In genomic region chr16:86447228-86447627, GRCh38 we compare ENCODE assay signal across 30 cellular contexts.
"Had no signal": no experiment of that assay in that cellular context is flagged by ENCODE, and none has a peak within 500 bp of the region (broad histone marks: within the 10 kb centered on the region; RNA-seq: fewer than 3 reads in every experiment).

No MANE protein-coding gene starts in this region.

- H3K36me3 ChIP-seq: neural progenitor cell, ovary, spleen, thoracic aorta, thyroid gland, tibial nerve, upper lobe of left lung, vagina had no signal

- H3K9me3 Mint-ChIP-seq: naive thymus-derived CD4-positive, alpha-beta T cell; natural killer cell; neural progenitor cell; stimulated activated memory B cell treated with anti-CD40 and anti-IgM and Interleukin-4, amounts not matched to agents 10 μg/mL and 1 μg/mL and 100 μg/mL, for 72 hours had no signal

- H2AFZ ChIP-seq: neural progenitor cell, parathyroid adenoma had no signal

- H3K27me3 ChIP-seq: neural progenitor cell, ovary, thyroid gland, upper lobe of left lung, vagina had no signal

- DNase-seq: naive thymus-derived CD4-positive, alpha-beta T cell; natural killer cell; occipital lobe; ovary; psoas muscle; right cardiac atrium; stimulated activated CD4-positive, alpha-beta T cell treated with anti-CD3 and anti-CD28 coated beads, Interleukin-12 subunit alpha, Interleukin-12 subunit beta, amount 100 ng/mL, for 4 hours; stimulated activated CD4-positive, alpha-beta T cell treated with anti-CD3 and anti-CD28 coated beads, Interleukin-1b, Interleukin-23, amount 100 ng/mL, for 48 hours; stimulated activated CD4-positive, alpha-beta T cell treated with anti-CD3 and anti-CD28 coated beads, Interleukin-4, amount 100 ng/mL, for 1 hour; stimulated activated CD4-positive, alpha-beta T cell treated with anti-CD3 and anti-CD28 coated beads, Interleukin-4, amount 100 ng/mL, for 4 hours; stimulated activated CD8-positive, alpha-beta memory T cell treated with anti-CD3 and anti-CD28 coated beads, Interleukin-4, amount 100 ng/mL, for 48 hours; stimulated activated naive CD4-positive, alpha-beta T cell; stimulated activated naive CD8-positive, alpha-beta T cell treated with anti-CD3 and anti-CD28 coated beads, Interleukin-15, amount 100 ng/mL, for 72 hours; stimulated activated naive CD8-positive, alpha-beta T cell treated with anti-CD3 and anti-CD28 coated beads, Interleukin-15, Interleukin-2, amounts not matched to agents 100 U/mL and 50 U/mL, for 24 hours; thyroid gland; trophoblast cell; upper lobe of left lung had no signal

- ATAC-seq: naive thymus-derived CD4-positive, alpha-beta T cell; natural killer cell; psoas muscle; right cardiac atrium; sciatic nerve; stimulated activated memory B cell treated with anti-CD40 and anti-IgM and Interleukin-4, amounts not matched to agents 10 μg/mL and 1 μg/mL and 100 μg/mL, for 72 hours; stimulated activated naive CD8-positive, alpha-beta T cell treated with anti-CD3 and anti-CD28 coated beads, Interleukin-15, amount 100 ng/mL, for 72 hours; stimulated activated naive CD8-positive, alpha-beta T cell treated with anti-CD3 and anti-CD28 coated beads, Interleukin-15, Interleukin-2, amounts not matched to agents 100 U/mL and 50 U/mL, for 24 hours had no signal

- H3K4me2 ChIP-seq: neural progenitor cell had no signal

- H3K27ac ChIP-seq: neural progenitor cell, ovary, parathyroid adenoma, psoas muscle, skin epidermis, spleen, thoracic aorta, thyroid gland, tibial nerve, upper lobe of left lung, vagina had no signal

- H3K4me1 Mint-ChIP-seq: neural progenitor cell; stimulated activated memory B cell treated with anti-CD40 and anti-IgM and Interleukin-4, amounts not matched to agents 10 μg/mL and 1 μg/mL and 100 μg/mL, for 72 hours had no signal

- H3K79me2 ChIP-seq: parathyroid adenoma had no signal

- H3K9ac ChIP-seq: neural progenitor cell, parathyroid adenoma had no signal

- FAIRE-seq: urothelium cell line had no signal

- H3K4me1 ChIP-seq: neural progenitor cell, parathyroid adenoma, psoas muscle, thyroid gland had no signal

- H3K27ac Mint-ChIP-seq: naive thymus-derived CD4-positive, alpha-beta T cell; natural killer cell; nephron; neural progenitor cell; progenitor cell of endocrine pancreas; stimulated activated memory B cell treated with anti-CD40 and anti-IgM and Interleukin-4, amounts not matched to agents 10 μg/mL and 1 μg/mL and 100 μg/mL, for 72 hours; stimulated activated naive CD8-positive, alpha-beta T cell treated with anti-CD3 and anti-CD28 coated beads, Interleukin-15, amount 100 ng/mL, for 72 hours had no signal

- H3K4me3 ChIP-seq: neural progenitor cell, ovary, psoas muscle, skin epidermis, smooth muscle cell, spleen, thoracic aorta, thyroid gland, tibial nerve, upper lobe of left lung, vagina had no signal

- H3K4me3 Mint-ChIP-seq: naive thymus-derived CD4-positive, alpha-beta T cell; natural killer cell; nephron; neural progenitor cell; stimulated activated memory B cell treated with anti-CD40 and anti-IgM and Interleukin-4, amounts not matched to agents 10 μg/mL and 1 μg/mL and 100 μg/mL, for 72 hours; stimulated activated naive CD8-positive, alpha-beta T cell treated with anti-CD3 and anti-CD28 coated beads, Interleukin-15, amount 100 ng/mL, for 72 hours had no signal

- H3K9me3 ChIP-seq: ovary, psoas muscle, thoracic aorta, thyroid gland, vagina had no signal

- H3K36me3 Mint-ChIP-seq: natural killer cell; neural progenitor cell; stimulated activated memory B cell treated with anti-CD40 and anti-IgM and Interleukin-4, amounts not matched to agents 10 μg/mL and 1 μg/mL and 100 μg/mL, for 72 hours had no signal
